In genomic region chr11:74311352-74311926, GRCh38 we compare ENCODE assay signal across 9 cellular contexts.
A peak's percentile ranks its signal among the peaks of the same experiment; 100 is the strongest.
DNase-seq lines count a peak whose midpoint lies in the region; ATAC-seq lines count a peak whose summit lies in the region.
"Had no signal": no experiment of that assay in that cellular context is flagged by ENCODE, and none has a peak within 500 bp of the region (broad histone marks: within the 10 kb centered on the region; RNA-seq: fewer than 3 reads in every experiment).

TSS of gene P4HA3 (minus strand) at chr11:74311640. CDS start at chr11:74311611, 29 bp downstream.

- H3K4me3 ChIP-seq in iPS-11a (ENCODE audit: low read depth, low read length) (peak within 1 kb of the TSS; percentile 18), skin epidermis (peak within 1 kb of the TSS; percentile 36 to 54 (median 44))
- H3K4me3 ChIP-seq: BLaER1 had no signal

- no peak for ATAC-seq in GM21447 (IDR thresholded peaks at IDR 0.05; ENCODE audit: unreplicated experiment)

- H3K27ac ChIP-seq in skin epidermis, result peak within 1 kb of the TSS in 5 of 21 experiments; percentile 0 to 81 (median 25)
- H3K27ac ChIP-seq: BLaER1 had no signal

- DNase-seq in NCI-H1417 (lab: John Stamatoyannopoulos, UW) (peak in 2 of 3 experiments; percentile 51 to 57), NCI-H1417 treated with DMSO at 0.1 percent for 48 hours (lab: John Stamatoyannopoulos, UW) (no peak), SKM-1 treated with dmso at 0.1 percent for 144 hours (lab: John Stamatoyannopoulos, UW; ENCODE audit: unreplicated experiment) (peak; percentile 54), astrocyte of the hippocampus (ENCODE audit: low read depth, low spot score) (peak; percentile 76), RKO (ENCODE audit: low spot score) (no peak)

Comparison
In these comparisons a context has a peak if more than half of its experiments do, and no peak if none do; other contexts are left out.
1. DNase-seq: peak in NCI-H1417 (2 of 3), SKM-1 treated with dmso at 0.1 percent for 144 hours (single experiment) and astrocyte of the hippocampus (single experiment); none in NCI-H1417 treated with DMSO at 0.1 percent for 48 hours (single experiment) and RKO (single experiment).